ENCODE assay signal across 8 cellular contexts in the genomic region with DNA sequence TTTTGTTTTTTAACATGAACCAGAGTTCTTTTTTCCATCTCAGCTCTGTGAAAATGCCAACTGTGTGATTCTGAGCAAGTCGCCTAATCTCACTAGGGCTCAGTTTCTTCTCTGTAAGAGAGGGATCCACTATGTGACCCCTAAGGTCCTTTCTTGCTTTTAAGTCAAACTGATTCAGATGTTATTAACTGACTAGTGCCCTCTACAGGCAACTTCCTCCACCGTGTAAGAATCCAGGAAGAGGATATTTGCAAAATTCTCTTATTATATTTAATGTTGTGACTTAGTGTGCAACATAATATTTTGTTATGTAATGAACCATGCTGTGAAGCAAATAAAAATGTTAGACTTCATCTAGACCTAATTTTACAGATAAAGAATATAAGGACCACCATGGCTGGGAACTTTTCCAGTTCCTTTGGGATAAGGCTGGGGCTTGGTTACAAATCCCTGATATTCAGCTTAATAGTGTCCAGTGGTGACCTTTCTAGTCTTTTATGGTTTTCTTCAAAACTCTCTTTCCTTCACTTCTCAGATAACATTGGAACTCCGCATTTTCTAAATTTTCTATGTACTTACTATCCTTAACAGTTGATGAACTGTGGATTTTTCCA.
DNase-seq lines count a peak whose midpoint lies in the region; ATAC-seq and TF ChIP-seq lines count a peak whose summit lies in the region.

No MANE protein-coding gene starts in this region.

- H3K9me3 ChIP-seq in cardiac muscle cell (ENCODE audit: low read depth) (no peaks in the 10 kb centered on the region), sigmoid colon (no peaks in the 10 kb centered on the region)

- DNase-seq in DMS53 treated with DMSO at 0.1 percent for 48 hours (lab: John Stamatoyannopoulos, UW; ENCODE audit: unreplicated experiment), result peak; percentile 43
- DNase-seq in NCI-H524 (lab: John Stamatoyannopoulos, UW), result peak; percentile 13 to 53
- peak; percentile 11 for DNase-seq in activated T-helper 1 cell treated with anti-CD3 and anti-CD28 coated beads, Interleukin-12 subunit alpha, Interleukin-12 subunit beta, Interleukin-2, Interleukin-4 antibody, amounts not matched to agents 30 ng/mL and 10 ng/mL and 1 ng/mL, durations not matched to agents 14 hours and 24 hours and 36 hours (ENCODE audit: low spot score)
- peak; percentile 73 to 77 for DNase-seq in cardiac muscle cell (ENCODE audit: low read depth in 1 of 2, low spot score in 1 of 2)
- no peak for DNase-seq in sigmoid colon
- DNase-seq in ureter (ENCODE audit: low spot score), result no peak

- H3K27ac Mint-ChIP-seq in activated T-helper 1 cell treated with anti-CD3 and anti-CD28 coated beads, Interleukin-12 subunit alpha, Interleukin-12 subunit beta, Interleukin-2, Interleukin-4 antibody, amounts not matched to agents 30 ng/mL and 10 ng/mL and 1 ng/mL, durations not matched to agents 14 hours and 24 hours and 36 hours, result no peak overlapping the region

- H3K9me3 Mint-ChIP-seq in activated T-helper 1 cell treated with anti-CD3 and anti-CD28 coated beads, Interleukin-12 subunit alpha, Interleukin-12 subunit beta, Interleukin-2, Interleukin-4 antibody, amounts not matched to agents 30 ng/mL and 10 ng/mL and 1 ng/mL, durations not matched to agents 14 hours and 24 hours and 36 hours, result no peaks in the 10 kb centered on the region

- peaks cover 6% of the 10 kb centered on the region for H3K27me3 Mint-ChIP-seq in activated T-helper 1 cell treated with anti-CD3 and anti-CD28 coated beads, Interleukin-12 subunit alpha, Interleukin-12 subunit beta, Interleukin-2, Interleukin-4 antibody, amounts not matched to agents 30 ng/mL and 10 ng/mL and 1 ng/mL, durations not matched to agents 14 hours and 24 hours and 36 hours (ENCODE audit: insufficient read depth)

- H3K4me3 Mint-ChIP-seq in activated T-helper 1 cell treated with anti-CD3 and anti-CD28 coated beads, Interleukin-12 subunit alpha, Interleukin-12 subunit beta, Interleukin-2, Interleukin-4 antibody, amounts not matched to agents 30 ng/mL and 10 ng/mL and 1 ng/mL, durations not matched to agents 14 hours and 24 hours and 36 hours, result no peak overlapping the region

- intact Hi-C loops in activated T-helper 1 cell treated with anti-CD3 and anti-CD28 coated beads, Interleukin-12 subunit alpha, Interleukin-12 subunit beta, Interleukin-2, Interleukin-4 antibody, amounts not matched to agents 30 ng/mL and 10 ng/mL and 1 ng/mL, durations not matched to agents 14 hours and 24 hours and 36 hours (cut with micrococcal nuclease), result loop anchor here (1.0 to 10.0 kb wide), 6 partner anchors 19 to 1215 kb away; no protein-coding TSS in a partner anchor
- intact Hi-C loops in sigmoid colon (cut with DNase I), result loop anchor here (5.0 kb wide), 1 partner anchor 173 kb away; no protein-coding TSS in a partner anchor

- no peak overlapping the region for H3K27ac ChIP-seq in cardiac muscle cell
- no peak overlapping the region for H3K27ac ChIP-seq in sigmoid colon

- no peak for TF ChIP-seq POLR2A in sigmoid colon (IDR thresholded peaks at IDR 0.05)

- peak; percentile 76 for TF ChIP-seq CTCF in cardiac muscle cell (IDR thresholded peaks at IDR 0.05; ENCODE audit: low read depth, low read length)
- peak in 3 of 4 experiments; percentile 38 to 62 (median 45) for TF ChIP-seq CTCF in sigmoid colon (IDR thresholded peaks at IDR 0.05)

- no peaks in the 10 kb centered on the region for H3K36me3 Mint-ChIP-seq in activated T-helper 1 cell treated with anti-CD3 and anti-CD28 coated beads, Interleukin-12 subunit alpha, Interleukin-12 subunit beta, Interleukin-2, Interleukin-4 antibody, amounts not matched to agents 30 ng/mL and 10 ng/mL and 1 ng/mL, durations not matched to agents 14 hours and 24 hours and 36 hours (ENCODE audit: low read depth)

- ATAC-seq in GM21447 (IDR thresholded peaks at IDR 0.05; ENCODE audit: unreplicated experiment), result peak; percentile 59
- no peak for ATAC-seq in HG03196 (IDR thresholded peaks at IDR 0.05; ENCODE audit: unreplicated experiment)

- H3K36me3 ChIP-seq in cardiac muscle cell, result no peaks in the 10 kb centered on the region
- H3K36me3 ChIP-seq in sigmoid colon, result no peaks in the 10 kb centered on the region

- peaks cover 14% of the 10 kb centered on the region for H3K4me1 Mint-ChIP-seq in activated T-helper 1 cell treated with anti-CD3 and anti-CD28 coated beads, Interleukin-12 subunit alpha, Interleukin-12 subunit beta, Interleukin-2, Interleukin-4 antibody, amounts not matched to agents 30 ng/mL and 10 ng/mL and 1 ng/mL, durations not matched to agents 14 hours and 24 hours and 36 hours (ENCODE audit: low read depth)

- H3K27me3 ChIP-seq in cardiac muscle cell (no peaks in the 10 kb centered on the region), sigmoid colon (no peaks in the 10 kb centered on the region)

- H3K4me3 ChIP-seq in cardiac muscle cell (no peak overlapping the region), sigmoid colon (no peak overlapping the region)

- H3K4me1 ChIP-seq in cardiac muscle cell (ENCODE audit: low read depth) (peaks cover 13% of the 10 kb centered on the region), sigmoid colon (peaks cover 0 to 18% (median 11%) of the 10 kb centered on the region in 4 donors)

- TF ChIP-seq EP300 in sigmoid colon (IDR thresholded peaks at IDR 0.05), result no peak

- 55% methylated on average over 3 of the region's 3 CpGs for WGBS in sigmoid colon, 2 donors

Comparison
In these comparisons a context has a peak if more than half of its experiments do, and no peak if none do; other contexts are left out.
1. DNase-seq: peak in DMS53 treated with DMSO at 0.1 percent for 48 hours (single experiment), NCI-H524 (2 of 2), activated T-helper 1 cell treated with anti-CD3 and anti-CD28 coated beads, Interleukin-12 subunit alpha, Interleukin-12 subunit beta, Interleukin-2, Interleukin-4 antibody, amounts not matched to agents 30 ng/mL and 10 ng/mL and 1 ng/mL, durations not matched to agents 14 hours and 24 hours and 36 hours (single experiment) and cardiac muscle cell (2 of 2); none in sigmoid colon (single experiment) and ureter (single experiment).